ENCODE assay signal across 1 cellular context in the genomic region with DNA sequence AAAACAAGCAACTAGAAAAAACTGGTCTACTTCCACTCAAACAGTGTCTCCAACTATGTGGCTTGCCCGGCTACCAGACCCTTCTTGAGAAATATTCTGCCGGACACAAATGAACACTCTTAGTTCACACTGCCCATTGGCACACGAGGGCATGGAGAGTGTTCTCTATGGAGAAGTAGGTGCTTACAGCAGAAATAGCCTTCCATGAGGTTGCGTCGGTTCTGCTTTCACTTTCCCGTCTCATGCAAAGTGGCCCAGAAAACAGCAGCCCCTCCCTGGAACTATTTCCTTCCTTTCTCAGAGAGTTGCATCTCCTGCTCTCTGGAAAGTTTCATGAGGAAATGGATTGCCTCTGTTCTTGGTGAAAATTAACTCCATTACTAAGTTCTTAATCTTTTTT.
TF ChIP-seq lines count a peak whose summit lies in the region.

No MANE protein-coding gene starts in this region.

TF ChIP-seq in GM12878, 131 proteins besides CTCF, POLR2A, EP300 and RAD21 (continued from another document):
- TF ChIP-seq, protein P1, sequence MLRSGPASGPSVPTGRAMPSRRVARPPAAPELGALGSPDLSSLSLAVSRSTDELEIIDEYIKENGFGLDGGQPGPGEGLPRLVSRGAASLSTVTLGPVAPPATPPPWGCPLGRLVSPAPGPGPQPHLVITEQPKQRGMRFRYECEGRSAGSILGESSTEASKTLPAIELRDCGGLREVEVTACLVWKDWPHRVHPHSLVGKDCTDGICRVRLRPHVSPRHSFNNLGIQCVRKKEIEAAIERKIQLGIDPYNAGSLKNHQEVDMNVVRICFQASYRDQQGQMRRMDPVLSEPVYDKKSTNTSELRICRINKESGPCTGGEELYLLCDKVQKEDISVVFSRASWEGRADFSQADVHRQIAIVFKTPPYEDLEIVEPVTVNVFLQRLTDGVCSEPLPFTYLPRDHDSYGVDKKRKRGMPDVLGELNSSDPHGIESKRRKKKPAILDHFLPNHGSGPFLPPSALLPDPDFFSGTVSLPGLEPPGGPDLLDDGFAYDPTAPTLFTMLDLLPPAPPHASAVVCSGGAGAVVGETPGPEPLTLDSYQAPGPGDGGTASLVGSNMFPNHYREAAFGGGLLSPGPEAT (IDR thresholded peaks at IDR 0.05; ENCODE audit: low read depth) = peak; percentile 46; the same call in 1 of the 2 replicates
- TF ChIP-seq EGR1 (IDR thresholded peaks at IDR 0.05; ENCODE audit: borderline replicate concordance in 1 of 2, low read depth in 2 of 2, low read length in 2 of 2) (no peak), IKZF2 (IDR thresholded peaks at IDR 0.05) (peak; percentile 78 to 79), SREBF1 (IDR thresholded peaks at IDR 0.05; ENCODE audit: low read length) (no peak), RAD51 (IDR thresholded peaks at IDR 0.05) (no peak), EZH2 (IDR thresholded peaks at IDR 0.05; ENCODE audit: borderline replicate concordance, control insufficient read depth, low read depth, low read length) (no peak), POLR2AphosphoS2 (IDR thresholded peaks at IDR 0.05; ENCODE audit: low read depth, low read length) (no peak), SMAD1 (IDR thresholded peaks at IDR 0.05; ENCODE audit: low read depth, partially characterized antibody) (no peak), KAT2A (conservative IDR thresholded peaks at IDR 0.05; ENCODE audit: control insufficient read depth, low read depth, low read length) (no peak), CREM (IDR thresholded peaks at IDR 0.05; ENCODE audit: low read depth) (peak; percentile 40; the same call in 1 of the 2 replicates), SMAD5 (IDR thresholded peaks at IDR 0.05; ENCODE audit: low read depth) (0 out of 2 replicates have a peak, but pooled peaks have one; percentile 37), ZNF207 (IDR thresholded peaks at IDR 0.05; ENCODE audit: borderline replicate concordance) (no peak), BACH1 (IDR thresholded peaks at IDR 0.05; ENCODE audit: borderline replicate concordance) (0 out of 2 replicates have a peak, but pooled peaks have one; percentile 26)
- TF ChIP-seq, protein P2, sequence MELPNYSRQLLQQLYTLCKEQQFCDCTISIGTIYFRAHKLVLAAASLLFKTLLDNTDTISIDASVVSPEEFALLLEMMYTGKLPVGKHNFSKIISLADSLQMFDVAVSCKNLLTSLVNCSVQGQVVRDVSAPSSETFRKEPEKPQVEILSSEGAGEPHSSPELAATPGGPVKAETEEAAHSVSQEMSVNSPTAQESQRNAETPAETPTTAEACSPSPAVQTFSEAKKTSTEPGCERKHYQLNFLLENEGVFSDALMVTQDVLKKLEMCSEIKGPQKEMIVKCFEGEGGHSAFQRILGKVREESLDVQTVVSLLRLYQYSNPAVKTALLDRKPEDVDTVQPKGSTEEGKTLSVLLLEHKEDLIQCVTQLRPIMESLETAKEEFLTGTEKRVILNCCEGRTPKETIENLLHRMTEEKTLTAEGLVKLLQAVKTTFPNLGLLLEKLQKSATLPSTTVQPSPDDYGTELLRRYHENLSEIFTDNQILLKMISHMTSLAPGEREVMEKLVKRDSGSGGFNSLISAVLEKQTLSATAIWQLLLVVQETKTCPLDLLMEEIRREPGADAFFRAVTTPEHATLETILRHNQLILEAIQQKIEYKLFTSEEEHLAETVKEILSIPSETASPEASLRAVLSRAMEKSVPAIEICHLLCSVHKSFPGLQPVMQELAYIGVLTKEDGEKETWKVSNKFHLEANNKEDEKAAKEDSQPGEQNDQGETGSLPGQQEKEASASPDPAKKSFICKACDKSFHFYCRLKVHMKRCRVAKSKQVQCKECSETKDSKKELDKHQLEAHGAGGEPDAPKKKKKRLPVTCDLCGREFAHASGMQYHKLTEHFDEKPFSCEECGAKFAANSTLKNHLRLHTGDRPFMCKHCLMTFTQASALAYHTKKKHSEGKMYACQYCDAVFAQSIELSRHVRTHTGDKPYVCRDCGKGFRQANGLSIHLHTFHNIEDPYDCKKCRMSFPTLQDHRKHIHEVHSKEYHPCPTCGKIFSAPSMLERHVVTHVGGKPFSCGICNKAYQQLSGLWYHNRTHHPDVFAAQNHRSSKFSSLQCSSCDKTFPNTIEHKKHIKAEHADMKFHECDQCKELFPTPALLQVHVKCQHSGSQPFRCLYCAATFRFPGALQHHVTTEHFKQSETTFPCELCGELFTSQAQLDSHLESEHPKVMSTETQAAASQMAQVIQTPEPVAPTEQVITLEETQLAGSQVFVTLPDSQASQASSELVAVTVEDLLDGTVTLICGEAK (IDR thresholded peaks at IDR 0.05; ENCODE audit: borderline replicate concordance) = no peak
- TF ChIP-seq, protein P3, sequence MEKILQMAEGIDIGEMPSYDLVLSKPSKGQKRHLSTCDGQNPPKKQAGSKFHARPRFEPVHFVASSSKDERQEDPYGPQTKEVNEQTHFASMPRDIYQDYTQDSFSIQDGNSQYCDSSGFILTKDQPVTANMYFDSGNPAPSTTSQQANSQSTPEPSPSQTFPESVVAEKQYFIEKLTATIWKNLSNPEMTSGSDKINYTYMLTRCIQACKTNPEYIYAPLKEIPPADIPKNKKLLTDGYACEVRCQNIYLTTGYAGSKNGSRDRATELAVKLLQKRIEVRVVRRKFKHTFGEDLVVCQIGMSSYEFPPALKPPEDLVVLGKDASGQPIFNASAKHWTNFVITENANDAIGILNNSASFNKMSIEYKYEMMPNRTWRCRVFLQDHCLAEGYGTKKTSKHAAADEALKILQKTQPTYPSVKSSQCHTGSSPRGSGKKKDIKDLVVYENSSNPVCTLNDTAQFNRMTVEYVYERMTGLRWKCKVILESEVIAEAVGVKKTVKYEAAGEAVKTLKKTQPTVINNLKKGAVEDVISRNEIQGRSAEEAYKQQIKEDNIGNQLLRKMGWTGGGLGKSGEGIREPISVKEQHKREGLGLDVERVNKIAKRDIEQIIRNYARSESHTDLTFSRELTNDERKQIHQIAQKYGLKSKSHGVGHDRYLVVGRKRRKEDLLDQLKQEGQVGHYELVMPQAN (conservative IDR thresholded peaks at IDR 0.05) = no peak
- TF ChIP-seq, protein P4, sequence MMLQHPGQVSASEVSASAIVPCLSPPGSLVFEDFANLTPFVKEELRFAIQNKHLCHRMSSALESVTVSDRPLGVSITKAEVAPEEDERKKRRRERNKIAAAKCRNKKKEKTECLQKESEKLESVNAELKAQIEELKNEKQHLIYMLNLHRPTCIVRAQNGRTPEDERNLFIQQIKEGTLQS (IDR thresholded peaks at IDR 0.05; ENCODE audit: borderline replicate concordance, extremely low read depth, low read depth, low read length) = no peak
